ENCODE assay signal across 18 cellular contexts in the genomic region with DNA sequence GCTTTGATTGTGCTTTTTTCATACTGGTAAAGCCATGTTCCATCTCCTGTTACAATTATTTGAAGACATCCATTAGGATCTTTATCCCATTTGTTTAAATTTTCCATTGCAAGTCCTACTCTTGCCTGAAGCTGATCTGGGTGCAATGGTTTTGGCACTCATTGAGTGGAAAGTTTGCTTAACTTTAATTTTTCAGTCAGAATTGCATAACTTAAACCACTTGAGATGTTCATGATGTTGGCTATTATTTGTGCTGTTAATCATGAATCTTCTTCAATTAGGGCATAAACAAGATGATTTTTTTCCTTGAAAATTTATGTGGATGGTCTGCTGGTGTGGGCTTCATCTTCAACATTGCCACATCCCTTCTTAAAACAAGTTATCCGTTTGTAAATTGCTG.
"Had no signal": no experiment of that assay in that cellular context is flagged by ENCODE, and none has a peak within 500 bp of the region (broad histone marks: within the 10 kb centered on the region; RNA-seq: fewer than 3 reads in every experiment).

No MANE protein-coding gene starts in this region.

- H3K4me1 ChIP-seq: gastrocnemius medialis, left lung, lower lobe of right lung had no signal

- DNase-seq: dermis blood vessel endothelial cell; dorsolateral prefrontal cortex; effector CD4-positive, alpha-beta T cell; effector memory CD4-positive, alpha-beta T cell; foreskin fibroblast; foreskin melanocyte; gastrocnemius medialis; heart left ventricle; hippocampal formation; left cardiac atrium; left lung; lower lobe of right lung; mesenchymal stem cell; mucosa of descending colon; naive B cell had no signal

- H3K27ac ChIP-seq: dorsolateral prefrontal cortex, esophagus muscularis mucosa, gastrocnemius medialis, heart left ventricle, left lung, lower lobe of right lung had no signal

- H3K4me3 Mint-ChIP-seq: mesothelial cell of epicardium, naive B cell had no signal

- H3K4me1 Mint-ChIP-seq: mesothelial cell of epicardium, naive B cell had no signal

- H3K36me3 Mint-ChIP-seq: mesothelial cell of epicardium, naive B cell had no signal

- H3K27ac Mint-ChIP-seq: mesothelial cell of epicardium, naive B cell had no signal

- H3K27me3 Mint-ChIP-seq: naive B cell had no signal

- H3K27me3 ChIP-seq: dorsolateral prefrontal cortex, esophagus muscularis mucosa, gastrocnemius medialis, heart left ventricle, left lung had no signal

- H3K4me3 ChIP-seq: coronary artery, dorsolateral prefrontal cortex, esophagus muscularis mucosa, gastrocnemius medialis, heart left ventricle, left lung, lower lobe of right lung, mucosa of descending colon had no signal

- H3K9me3 ChIP-seq: esophagus muscularis mucosa, gastrocnemius medialis, heart left ventricle, left lung, lower lobe of right lung, mucosa of descending colon had no signal

- ATAC-seq: gastrocnemius medialis, heart left ventricle, left cardiac atrium, left lung, lower lobe of right lung, mucosa of descending colon had no signal

- H3K36me3 ChIP-seq: esophagus muscularis mucosa, gastrocnemius medialis, heart left ventricle, left lung, lower lobe of right lung had no signal
